In genomic region chr1:27556781-27557595, GRCh38 we compare ENCODE assay signal across 8 cellular contexts. TPM values are rescaled to one million over a fixed set of nuclear protein-coding genes. Genes with fewer than 3 reads are reported as not detected.
DNase-seq lines count a peak whose midpoint lies in the region; ATAC-seq and TF ChIP-seq lines count a peak whose summit lies in the region.

No MANE protein-coding gene starts in this region.

- peak overlapping the region; percentile 53 for H3K27ac Mint-ChIP-seq in Caco-2 (ENCODE audit: unreplicated experiment)

- H3K36me3 Mint-ChIP-seq in Caco-2 (ENCODE audit: insufficient read depth, unreplicated experiment), result peaks cover 6% of the 10 kb centered on the region

- H3K27ac ChIP-seq in SJCRH30 (no peak overlapping the region), gastroesophageal sphincter (peak overlapping the region; percentile 25 to 98 (median 92))

- POLR2A ChIA-PET in Caco-2 (lab: Charles Lee), result interaction anchor here (0.6 to 2.3 kb wide), 6 partner anchors 14 to 50 kb away, joined by 3 to 6 read pairs (median 4); partner anchors contain the start of gene AHDC1

- H3K9me3 ChIP-seq in Caco-2 (no peaks in the 10 kb centered on the region), SJCRH30 (replicated peaks) (no peaks in the 10 kb centered on the region), gastroesophageal sphincter (no peaks in the 10 kb centered on the region)

- H3K36me3 ChIP-seq in Caco-2 (ENCODE audit: control insufficient read depth, insufficient read depth, low read length) (no peaks in the 10 kb centered on the region; the same call in 1 of the 2 replicates), SJCRH30 (peaks cover 52% of the 10 kb centered on the region), gastroesophageal sphincter (peaks cover 0 to 25% of the 10 kb centered on the region in 2 donors)

- no peak for TF ChIP-seq EP300 in gastroesophageal sphincter (IDR thresholded peaks at IDR 0.05)

- H3K4me3 ChIP-seq in Caco-2 (ENCODE audit: low read depth, low read length) (peak overlapping the region; percentile 6; the same call in 1 of the 2 replicates), SJCRH30 (no peak overlapping the region), gastroesophageal sphincter (peak overlapping the region in 1 of 2 donors; percentile 42)

- DNase-seq in Caco-2 (peak; percentile 76 to 91), HT-29 (ENCODE audit: low spot score) (peak; percentile 94), SJCRH30 (peak; percentile 93 to 96), non-pigmented ciliary epithelial cell (ENCODE audit: low read depth) (peak; percentile 78), stromal cell of bone marrow (ENCODE audit: low read depth) (peak; percentile 94)
- DNase-seq in activated naive CD4-positive, alpha-beta T cell (lab: John Stamatoyannopoulos, UW), result peak; percentile 18 to 63 (median 47)

- H3K4me3 Mint-ChIP-seq in Caco-2 (ENCODE audit: unreplicated experiment), result peak overlapping the region; percentile 3

- no peaks in the 10 kb centered on the region for H3K9me3 Mint-ChIP-seq in Caco-2 (ENCODE audit: unreplicated experiment)

- H3K27me3 ChIP-seq in Caco-2 (replicated peaks; ENCODE audit: control insufficient read depth, insufficient read depth, low read length) (no peaks in the 10 kb centered on the region), SJCRH30 (no peaks in the 10 kb centered on the region), gastroesophageal sphincter (no peaks in the 10 kb centered on the region)

- intact Hi-C loops in Caco-2 (cut with micrococcal nuclease; ENCODE audit: unreplicated experiment), result loop anchor here (1.0 to 2.0 kb wide), 3 partner anchors 18 to 106 kb away; no protein-coding TSS in a partner anchor

- peaks cover 28% of the 10 kb centered on the region for H3K4me1 Mint-ChIP-seq in Caco-2 (ENCODE audit: low read depth, unreplicated experiment)

- WGBS in gastroesophageal sphincter (ENCODE audit: low coverage in 1 of 2), 2 donors, result 0 to 2% methylated on average over 2 to 11 of the region's 19 CpGs

- H3K4me1 ChIP-seq in Caco-2, result peaks cover 16% of the 10 kb centered on the region
- peaks cover 49% of the 10 kb centered on the region for H3K4me1 ChIP-seq in SJCRH30
- H3K4me1 ChIP-seq in gastroesophageal sphincter, result peaks cover 14 to 93% (median 57%) of the 10 kb centered on the region in 3 donors

- peak; percentile 84 for TF ChIP-seq CTCF in Caco-2 (IDR thresholded peaks at IDR 0.05; ENCODE audit: insufficient read depth in 1 of 2, low read depth in 1 of 2, low read length in 1 of 2, severe bottlenecking in 1 of 2, unreplicated experiment in 1 of 2)
- TF ChIP-seq CTCF in gastroesophageal sphincter (IDR thresholded peaks at IDR 0.05), result peak in 3 of 4 experiments; percentile 93 to 97 (median 96)

- no TSS peak for BruUV-seq in Caco-2 (replicated peaks; lab: Mats Ljungman, UMichigan)

- no peaks in the 10 kb centered on the region for H3K27me3 Mint-ChIP-seq in Caco-2 (ENCODE audit: insufficient read depth, unreplicated experiment)

- TF ChIP-seq POLR2A in gastroesophageal sphincter (IDR thresholded peaks at IDR 0.05), result no peak

- ATAC-seq in gastroesophageal sphincter, result peak; percentile 84
- no peak for ATAC-seq in HG02759 (IDR thresholded peaks at IDR 0.05; ENCODE audit: unreplicated experiment)

- CTCF ChIA-PET in Caco-2 (lab: Charles Lee), result interaction anchor here (0.6 to 3.3 kb wide), 26 partner anchors 8 to 159 kb away, joined by 3 to 45 read pairs (median 5); partner anchors contain the start of gene AHDC1

RNA-seq across cellular contexts. Expression of gene AHDC1, which starts 47.0 kb away (rescaled TPM):
- total RNA-seq in Caco-2 (2022) (17.0 and 17.3 TPM in 2 replicates), gastroesophageal sphincter (10 to 100 TPM; 18.2 to 50.3 (median 27.7) TPM)
- 12.2 and 20.4 TPM in 2 replicates for total RNA-seq in HT-29 (2014; rRNA removed; shearing (Covaris generic))
- total RNA-seq in SJCRH30 (2014; rRNA removed; shearing (Covaris generic)), result 29.7 and 30.6 TPM in 2 replicates
